ENCODE assay signal across 1 cellular context in genomic region chr5:14105717-14106435, GRCh38.
TF ChIP-seq lines count a peak whose summit lies in the region.

No MANE protein-coding gene starts in this region.

TF ChIP-seq in HEK293, 187 proteins besides CTCF, POLR2A, EP300 and RAD21 (continued from another document and continues in another):
- TF ChIP-seq ZBTB10 (tag by site-specific recombination; IDR thresholded peaks at IDR 0.05) (no peak), SP7 (tag by site-specific recombination; IDR thresholded peaks at IDR 0.05) (peak; percentile 56; the same call in 1 of the 2 replicates), ZNF704 (tag by site-specific recombination; IDR thresholded peaks at IDR 0.05) (no peak), ZBTB48 (tag by site-specific recombination; IDR thresholded peaks at IDR 0.05) (peak; percentile 88), KLF1 (tag by site-specific recombination; IDR thresholded peaks at IDR 0.05) (no peak), ZNF660 (tag by site-specific recombination; IDR thresholded peaks at IDR 0.05) (peak; percentile 75), ZSCAN18 (tag by site-specific recombination; IDR thresholded peaks at IDR 0.05) (no peak), ZNF366 (tag by site-specific recombination; conservative IDR thresholded peaks at IDR 0.05) (peak; percentile 81), ZNF24 (tag by site-specific recombination; IDR thresholded peaks at IDR 0.05) (peak; percentile 60; the same call in 1 of the 2 replicates), AEBP2 (tag by site-specific recombination; IDR thresholded peaks at IDR 0.05; ENCODE audit: borderline replicate concordance) (no peak), ZNF112 (tag by site-specific recombination; IDR thresholded peaks at IDR 0.05) (no peak), ZNF449 (tag by site-specific recombination; IDR thresholded peaks at IDR 0.05) (no peak), ZNF174 (tag by site-specific recombination; IDR thresholded peaks at IDR 0.05) (no peak), ZNF544 (tag by site-specific recombination; IDR thresholded peaks at IDR 0.05) (no peak), ZNF692 (tag by site-specific recombination; IDR thresholded peaks at IDR 0.05) (no peak), ZNF701 (tag by site-specific recombination; IDR thresholded peaks at IDR 0.05) (no peak), ZNF585B (tag by site-specific recombination; IDR thresholded peaks at IDR 0.05) (no peak), ZNF350 (tag by site-specific recombination; IDR thresholded peaks at IDR 0.05) (no peak), ZNF202 (tag by site-specific recombination; IDR thresholded peaks at IDR 0.05; ENCODE audit: borderline replicate concordance) (no peak), ZNF530 (tag by site-specific recombination; IDR thresholded peaks at IDR 0.05; ENCODE audit: low read depth) (no peak), ZFP37 (tag by site-specific recombination; IDR thresholded peaks at IDR 0.05) (0 out of 2 replicates have a peak, but pooled peaks have one; percentile 40), ZNF416 (tag by site-specific recombination; IDR thresholded peaks at IDR 0.05) (no peak), SP3 (tag by site-specific recombination; IDR thresholded peaks at IDR 0.05) (no peak), ZBTB44 (tag by site-specific recombination; IDR thresholded peaks at IDR 0.05) (peak; percentile 21; the same call in 1 of the 2 replicates), ZNF223 (tag by site-specific recombination; IDR thresholded peaks at IDR 0.05) (no peak), ZSCAN30 (tag by site-specific recombination; IDR thresholded peaks at IDR 0.05) (no peak), ZNF354C (tag by site-specific recombination; IDR thresholded peaks at IDR 0.05; ENCODE audit: borderline replicate concordance, low read depth) (no peak), ZFP69B (tag by site-specific recombination; IDR thresholded peaks at IDR 0.05) (no peak), ZNF146 (tag by site-specific recombination; IDR thresholded peaks at IDR 0.05) (no peak), ZNF132 (tag by site-specific recombination; IDR thresholded peaks at IDR 0.05; ENCODE audit: borderline replicate concordance) (no peak), ZNF792 (tag by site-specific recombination; IDR thresholded peaks at IDR 0.05) (no peak), ZNF488 (tag by site-specific recombination; IDR thresholded peaks at IDR 0.05) (no peak), ZNF610 (tag by site-specific recombination; IDR thresholded peaks at IDR 0.05; ENCODE audit: borderline replicate concordance) (no peak), GFI1B (tag by site-specific recombination; IDR thresholded peaks at IDR 0.05) (no peak), ZNF292 (tag by site-specific recombination; IDR thresholded peaks at IDR 0.05; ENCODE audit: borderline replicate concordance, low read depth) (no peak), ZFP41 (tag by site-specific recombination; IDR thresholded peaks at IDR 0.05; ENCODE audit: borderline replicate concordance) (no peak), PATZ1 (tag by site-specific recombination; IDR thresholded peaks at IDR 0.05) (no peak), ZNF555 (tag by site-specific recombination; conservative IDR thresholded peaks at IDR 0.05) (no peak), ZNF404 (tag by site-specific recombination; IDR thresholded peaks at IDR 0.05) (no peak), ZNF558 (tag by site-specific recombination; IDR thresholded peaks at IDR 0.05) (no peak), ZNF184 (tag by site-specific recombination; IDR thresholded peaks at IDR 0.05) (peak; percentile 52; the same call in 1 of the 2 replicates), ZSCAN5A (tag by site-specific recombination; IDR thresholded peaks at IDR 0.05) (no peak), ZNF175 (tag by site-specific recombination; IDR thresholded peaks at IDR 0.05) (no peak), KLF16 (tag by site-specific recombination; IDR thresholded peaks at IDR 0.05) (no peak), KLF9 (tag by site-specific recombination; IDR thresholded peaks at IDR 0.05; ENCODE audit: low read depth) (no peak), ZNF658 (tag by site-specific recombination; IDR thresholded peaks at IDR 0.05) (no peak), ZNF837 (tag by site-specific recombination; IDR thresholded peaks at IDR 0.05) (no peak), ELK4 (IDR thresholded peaks at IDR 0.05; ENCODE audit: borderline replicate concordance, low read depth, low read length) (no peak), KLF10 (tag by site-specific recombination; IDR thresholded peaks at IDR 0.05) (no peak), ZNF239 (tag by site-specific recombination; IDR thresholded peaks at IDR 0.05) (no peak), ZNF433 (tag by site-specific recombination; IDR thresholded peaks at IDR 0.05; ENCODE audit: low read depth) (no peak), GLIS2 (tag by site-specific recombination; IDR thresholded peaks at IDR 0.05) (no peak), ZNF211 (tag by site-specific recombination; IDR thresholded peaks at IDR 0.05; ENCODE audit: low read depth) (no peak), ZNF423 (tag by site-specific recombination; IDR thresholded peaks at IDR 0.05) (no peak)
